Comparison of ENCODE assay signal across 8 cellular contexts in the genomic region with DNA sequence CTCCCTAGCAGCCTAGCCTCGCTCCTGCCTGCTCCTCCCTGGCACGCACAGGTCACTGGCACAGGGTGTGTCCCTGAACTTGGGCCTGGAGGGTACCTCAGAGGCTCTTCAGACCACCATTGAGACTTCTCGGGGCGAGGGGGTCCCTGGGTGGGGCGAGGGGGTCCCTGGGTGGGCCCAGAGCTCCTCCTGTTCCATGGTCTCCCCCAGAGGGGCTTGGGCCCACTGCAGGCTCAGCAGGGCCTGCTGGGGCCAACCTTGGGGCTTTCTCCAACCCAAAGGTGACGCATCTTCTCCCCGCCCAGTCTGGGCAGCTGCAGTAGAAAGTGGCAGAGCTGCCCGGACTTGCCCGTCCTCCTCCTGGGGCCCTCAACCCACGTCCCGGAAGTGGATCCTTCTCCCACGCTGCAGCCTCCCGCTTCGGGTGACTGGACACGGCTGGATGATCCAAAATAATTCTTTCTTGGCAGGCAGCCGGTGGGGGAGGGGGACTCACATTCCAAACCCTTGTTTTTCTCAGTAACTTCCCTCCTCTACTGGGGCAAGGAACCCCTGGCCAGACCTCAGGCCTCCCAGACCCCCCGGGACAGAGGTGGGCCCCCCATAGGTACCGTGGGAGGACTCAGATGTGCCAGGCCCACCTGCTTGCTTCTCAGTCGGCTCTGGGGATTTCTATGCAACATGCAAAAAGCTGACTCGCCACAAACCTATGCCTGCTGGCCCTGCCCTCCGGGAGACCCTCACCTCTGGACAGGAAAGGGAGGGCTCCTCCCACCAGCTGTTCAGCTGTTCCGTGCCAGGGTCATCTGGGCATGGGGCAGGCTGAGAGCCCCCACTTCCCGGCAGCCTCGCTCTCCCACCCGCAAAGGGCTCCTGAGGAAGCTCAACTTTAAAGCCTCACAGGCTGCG. TPM values are rescaled to one million over a fixed set of nuclear protein-coding genes. Genes with fewer than 3 reads are reported as not detected.
A peak's percentile ranks its signal among the peaks of the same experiment; 100 is the strongest.
DNase-seq lines count a peak whose midpoint lies in the region; ATAC-seq, FAIRE-seq and TF ChIP-seq lines count a peak whose summit lies in the region.

No MANE protein-coding gene starts in this region.

- TF ChIP-seq RAD21 in HCT116 (IDR thresholded peaks at IDR 0.05; ENCODE audit: low read depth): no peak
- TF ChIP-seq RAD21 in GM12878 (IDR thresholded peaks at IDR 0.05; ENCODE audit: insufficient read depth, low read depth, low read length): no peak

- peak in 1 of 2 experiments; percentile 43; a peak in 1 of 4 replicates for TF ChIP-seq EP300 in GM12878 (IDR thresholded peaks at IDR 0.05; ENCODE audit: borderline replicate concordance in 1 of 2, control insufficient read depth in 1 of 2, low read depth in 2 of 2, low read length in 2 of 2)

- SMC1A ChIA-PET in GM12878 (lab: Charles Lee; ENCODE audit: uncharacterized antibody, unreplicated experiment): interaction anchor here (0.7 to 4.2 kb wide), 4 partner anchors 13 to 36 kb away, joined by 3 to 21 read pairs (median 4); no protein-coding TSS in a partner anchor

- POLR2A ChIA-PET in HCT116 (lab: Charles Lee): interaction anchor here (0.9 to 1.8 kb wide), 4 partner anchors 10 to 33 kb away, joined by 3 to 5 read pairs (median 4); no protein-coding TSS in a partner anchor
- POLR2A ChIA-PET in GM12878 (lab: Charles Lee): interaction anchor here (0.8 to 3.8 kb wide), 9 partner anchors 8 to 315 kb away, joined by 3 to 22 read pairs (median 3); no protein-coding TSS in a partner anchor

- RAD21 ChIA-PET in HCT116 (lab: Charles Lee; ENCODE audit: low non-redundant PET in 1 of 2, low total read pairs in 2 of 2, uncharacterized antibody in 2 of 2, unreplicated experiment in 2 of 2) (interaction anchor here in 1 of 2 experiments (0.7 to 0.8 kb wide), 2 partner anchors 20 to 22 kb away, joined by 3 read pairs; no protein-coding TSS in a partner anchor), GM12878 (lab: Charles Lee; ENCODE audit: unreplicated experiment) (interaction anchor here (0.5 to 3.8 kb wide), 9 partner anchors 9 to 220 kb away, joined by 3 to 13 read pairs (median 4); a partner anchor contains a TSS)

- no peak for FAIRE-seq in GM12878 (lab: Jason Lieb, UNC)

- CTCF ChIA-PET in HCT116 (lab: Charles Lee): interaction anchor here (0.8 to 1.2 kb wide), 2 partner anchors 13 to 36 kb away, joined by 3 read pairs; no protein-coding TSS in a partner anchor
- CTCF ChIA-PET in GM12878 (lab: Yijun Ruan, JAX): interaction anchor here (1.8 to 4.0 kb wide), 5 partner anchors 11 to 36 kb away, joined by 4 to 17 read pairs (median 14); a partner anchor contains a TSS

- H3K9ac ChIP-seq in HCT116 (ENCODE audit: low read length) (peak overlapping the region; percentile 96), GM12878 (ENCODE audit: control insufficient read depth, insufficient read depth, low read length) (peak overlapping the region; percentile 96)

- in situ Hi-C loops in GM12878 (cut with MboI): no loop called here

- H3K9me2 ChIP-seq in HCT116 (ENCODE audit: insufficient read depth) (no peaks in the 10 kb centered on the region), hepatocyte (replicated peaks; ENCODE audit: insufficient read depth) (no peaks in the 10 kb centered on the region)

- intact Hi-C loops in HCT116 (cut with micrococcal nuclease) (no loop called here), GM12878 (cut with micrococcal nuclease; ENCODE audit: unreplicated experiment) (no loop called here)

- BruUV-seq in HCT116 (replicated peaks; lab: Mats Ljungman, UMichigan) (TSS peak; percentile 97), GM12878 (replicated peaks; lab: Mats Ljungman, UMichigan) (no TSS peak)

- H3K4me3 ChIP-seq in HCT116 (replicated peaks in 1 of 2; ENCODE audit: low read depth in 1 of 2, low read length in 2 of 2) (peak overlapping the region; percentile 70 to 91), GM12878 (peak overlapping the region; percentile 91), hepatocyte (peak overlapping the region; percentile 97)

- TF ChIP-seq CTCF in HCT116 (IDR thresholded peaks at IDR 0.05 in 2 of 3, conservative IDR thresholded peaks at IDR 0.05 in 1 of 3; ENCODE audit: borderline replicate concordance in 1 of 3, insufficient read depth in 1 of 3, low read depth in 2 of 3, low read length in 2 of 3): no peak
- TF ChIP-seq CTCF in GM12878 (IDR thresholded peaks at IDR 0.05 in 2 of 3, conservative IDR thresholded peaks at IDR 0.05 in 1 of 3; ENCODE audit: control insufficient read depth in 2 of 3, extremely low read depth in 1 of 3, insufficient read depth in 1 of 3, low read depth in 3 of 3, low read length in 3 of 3): no peak
- no peak for TF ChIP-seq CTCF in hepatocyte (IDR thresholded peaks at IDR 0.05; ENCODE audit: poor library complexity)

- H3K79me2 ChIP-seq in HCT116 (ENCODE audit: insufficient read depth, low read length): peaks cover 61% of the 10 kb centered on the region
- H3K79me2 ChIP-seq in GM12878 (ENCODE audit: control insufficient read depth, insufficient read depth, low read length): peaks cover 64% of the 10 kb centered on the region
- peaks cover 61% of the 10 kb centered on the region for H3K79me2 ChIP-seq in hepatocyte

- H4K20me1 ChIP-seq in HCT116 (ENCODE audit: insufficient read depth) (no peaks in the 10 kb centered on the region), GM12878 (ENCODE audit: control insufficient read depth, insufficient read depth) (peaks cover 4% of the 10 kb centered on the region; the same call in 1 of the 2 replicates), hepatocyte (ENCODE audit: insufficient read depth, poor library complexity, severe bottlenecking) (peaks cover 33% of the 10 kb centered on the region)

- DNase-seq in D341Med (ENCODE audit: low spot score): peak; percentile 79
- peak; percentile 66 for DNase-seq in HCT116 (ENCODE audit: low read depth, low spot score)
- DNase-seq in NCI-H774 (lab: John Stamatoyannopoulos, UW): peak; percentile 21
- DNase-seq in GM12878 (ENCODE audit: low read depth, low spot score): peak; percentile 36
- DNase-seq in hepatocyte (ENCODE audit: low spot score): peak; percentile 87
- peak; percentile 94 for DNase-seq in renal cortical epithelial cell (ENCODE audit: low read depth)

- TF ChIP-seq POLR2A in HCT116 (IDR thresholded peaks at IDR 0.05; ENCODE audit: borderline replicate concordance, extremely low read depth, insufficient read depth, insufficient read length) (no peak), GM12878 (IDR thresholded peaks at IDR 0.05; ENCODE audit: low read depth, low read length) (peak; percentile 58)

- H3K4me2 ChIP-seq in HCT116 (ENCODE audit: low read length): peak overlapping the region; percentile 98
- peak overlapping the region; percentile 99 for H3K4me2 ChIP-seq in GM12878 (ENCODE audit: control insufficient read depth, insufficient read depth)
- peak overlapping the region; percentile 98 for H3K4me2 ChIP-seq in hepatocyte

- 4% methylated on average over 26 of the region's 26 CpGs for WGBS in GM12878 (ENCODE audit: insufficient coverage, insufficient replicate concordance, low lambda C conversion rate, missing lambda C conversion rate)
- 23% methylated on average over 26 of the region's 26 CpGs for WGBS in hepatocyte (ENCODE audit: low lambda C conversion rate, missing lambda C conversion rate)

- H3K27me3 ChIP-seq in HCT116 (ENCODE audit: insufficient read depth, low read length) (no peaks in the 10 kb centered on the region), GM12878 (replicated peaks in 1 of 2; ENCODE audit: control insufficient read depth in 2 of 2, insufficient read depth in 2 of 2, low read length in 1 of 2) (no peaks in the 10 kb centered on the region), hepatocyte (no peaks in the 10 kb centered on the region)

- H3K27ac ChIP-seq in HCT116 (ENCODE audit: low read depth, low read length) (peak overlapping the region; percentile 99), GM12878 (ENCODE audit: control insufficient read depth, insufficient read depth) (peak overlapping the region; percentile 78), hepatocyte (peak overlapping the region; percentile 98)

- peaks cover 45 to 69% of the 10 kb centered on the region in 2 experiments for H3K4me1 ChIP-seq in HCT116 (ENCODE audit: control insufficient read depth in 1 of 2, insufficient read depth in 2 of 2, low read length in 2 of 2)
- peaks cover 61% of the 10 kb centered on the region for H3K4me1 ChIP-seq in GM12878 (ENCODE audit: control insufficient read depth, insufficient read depth, low read length)
- H3K4me1 ChIP-seq in hepatocyte (ENCODE audit: insufficient read depth): peaks cover 62% of the 10 kb centered on the region

- H2AFZ ChIP-seq in HCT116 (ENCODE audit: low read depth, low read length, poor library complexity, severe bottlenecking) (no peak overlapping the region), GM12878 (ENCODE audit: control insufficient read depth, low read depth, low read length) (no peak overlapping the region), hepatocyte (no peak overlapping the region)

- H3K36me3 ChIP-seq in HCT116 (ENCODE audit: control insufficient read depth in 1 of 2, insufficient read depth in 2 of 2, low read length in 2 of 2) (0 out of 4 replicates have a peak, but pooled peaks cover 0 to 2% of the 10 kb centered on the region in 2 experiments), GM12878 (ENCODE audit: control insufficient read depth in 2 of 2, insufficient read depth in 2 of 2, low read length in 1 of 2) (peaks cover 2% of the 10 kb centered on the region in 2 experiments; a peak in 2 of 4 replicates), hepatocyte (replicated peaks; ENCODE audit: insufficient read depth, low read depth) (no peaks in the 10 kb centered on the region)

- ATAC-seq in HCT116: peak; percentile 70
- peak; percentile 70 for ATAC-seq in GM12878
- ATAC-seq in HG02884 (IDR thresholded peaks at IDR 0.05; ENCODE audit: unreplicated experiment): no peak
- no peak for ATAC-seq in HG02759 (IDR thresholded peaks at IDR 0.05; ENCODE audit: unreplicated experiment)

- H3K9me3 ChIP-seq in HCT116 (ENCODE audit: control insufficient read depth in 1 of 2, insufficient read depth in 1 of 2, low read depth in 1 of 2, low read length in 2 of 2) (no peaks in the 10 kb centered on the region), GM12878 (replicated peaks; ENCODE audit: control insufficient read depth, insufficient read depth, low read length) (no peaks in the 10 kb centered on the region), hepatocyte (ENCODE audit: low read depth) (no peaks in the 10 kb centered on the region)

RNA-seq across cellular contexts. Expression of a gene that starts 1.5 kb away (rescaled TPM):
- total RNA-seq in HCT116 (2021; ENCODE audit: unreplicated experiment): 236 TPM
- polyA plus RNA-seq in HCT116 (2012): 192 and 208 TPM in 2 replicates
- 180 and 204 TPM in 2 replicates for total RNA-seq in GM12878 (2013; cell fraction: nucleolus; rRNA removed)
- 32.6 and 42.0 TPM in 2 replicates for total RNA-seq in GM12878 (2014; rRNA removed)
- total RNA-seq in GM12878 (2014; rRNA removed; fragmentation: Illumina TruSeq; extraction: Trizol): 19.8 and 21.8 TPM in 2 replicates
- total RNA-seq in GM12878 (2021): 133 and 134 TPM in 2 replicates
- 25.4 TPM for polyA plus RNA-seq in GM12878 (2011; ENCODE audit: low read depth)
- 19.9 and 41.8 TPM in 2 replicates for polyA plus RNA-seq in GM12878 (2011; rRNA removed)
- 57.3 and 73.0 TPM in 2 replicates for polyA plus RNA-seq in GM12878 (2011; cell fraction: cytosol; rRNA removed)
- 319 and 335 TPM in 2 replicates for polyA plus RNA-seq in GM12878 (2011; cell fraction: nucleus; rRNA removed)
- polyA plus RNA-seq in GM12878 (2012): 53.9 and 72.5 TPM in 2 replicates
- polyA plus RNA-seq in GM12878 (2014; fragmentation: Illumina TruSeq; extraction: Trizol): 6.3 and 23.5 TPM in 2 replicates
- polyA plus RNA-seq in GM12878 (2014; fragmentation: Nextera tagmentation; extraction: Ambion mirVana): 1 to 10 TPM in 1 of 2 experiments, under 1 TPM in 1; 0.68 to 4.5 TPM
- polyA plus RNA-seq in GM12878 (2014; rRNA removed): 65.4 and 84.9 TPM in 2 replicates
- 10 to 100 TPM; 69.3 to 80.0 TPM for polyA plus RNA-seq in GM12878 (2016; fragmentation: Nextera tagmentation; extraction: Ambion mirVana)
- polyA minus RNA-seq in GM12878 (2011; rRNA and poly(A)+ RNA removed): 52.2 and 84.0 TPM in 2 replicates
- polyA minus RNA-seq in GM12878 (2011; cell fraction: cytosol; rRNA and poly(A)+ RNA removed): 54.8 and 57.2 TPM in 2 replicates
- 57.8 and 74.9 TPM in 2 replicates for polyA minus RNA-seq in GM12878 (2011; cell fraction: nucleus; rRNA and poly(A)+ RNA removed)
- 91.4 and 113 TPM in 2 replicates for total RNA-seq in hepatocyte
- polyA plus RNA-seq in hepatocyte: 147 and 158 TPM in 2 replicates
- 98.8 and 582 TPM in 2 replicates for total RNA-seq in renal cortical epithelial cell

RNA-seq across cellular contexts. Expression of a gene that starts 20.9 kb away (rescaled TPM):
- total RNA-seq in HCT116 (2021; ENCODE audit: unreplicated experiment) (11.0 TPM), GM12878 (2014; rRNA removed) (8.3 and 9.1 TPM in 2 replicates), GM12878 (2014; rRNA removed; fragmentation: Illumina TruSeq; extraction: Trizol) (3.2 and 3.6 TPM in 2 replicates), GM12878 (2021) (11.2 TPM in 2 replicates), hepatocyte (3.1 and 3.3 TPM in 2 replicates), renal cortical epithelial cell (2.4 and 11.9 TPM in 2 replicates)
- polyA plus RNA-seq in HCT116 (2012): 7.8 and 9.1 TPM in 2 replicates
- 8.0 and 8.7 TPM in 2 replicates for total RNA-seq in GM12878 (2013; cell fraction: nucleolus; rRNA removed)
- polyA plus RNA-seq in GM12878 (2011; ENCODE audit: low read depth): 4.0 TPM
- polyA plus RNA-seq in GM12878 (2011; rRNA removed) (1.6 and 2.9 TPM in 2 replicates), GM12878 (2014; fragmentation: Illumina TruSeq; extraction: Trizol) (0.73 and 3.1 TPM in 2 replicates), GM12878 (2014; fragmentation: Nextera tagmentation; extraction: Ambion mirVana) (1 to 10 TPM in 1 of 2 experiments, under 1 TPM in 1; 0.72 to 2.3 TPM), GM12878 (2014; rRNA removed) (11.3 and 13.0 TPM in 2 replicates), GM12878 (2016; fragmentation: Nextera tagmentation; extraction: Ambion mirVana) (10 to 100 TPM in 1 of 2 experiments, 1 to 10 TPM in 1; 8.9 to 10.3 TPM), hepatocyte (8.7 and 9.0 TPM in 2 replicates)
- polyA plus RNA-seq in GM12878 (2011; cell fraction: cytosol; rRNA removed): 5.7 and 6.5 TPM in 2 replicates
- 19.6 and 20.1 TPM in 2 replicates for polyA plus RNA-seq in GM12878 (2011; cell fraction: nucleus; rRNA removed)
- 15.7 and 17.4 TPM in 2 replicates for polyA plus RNA-seq in GM12878 (2012)
- 1.8 and 5.0 TPM in 2 replicates for polyA minus RNA-seq in GM12878 (2011; rRNA and poly(A)+ RNA removed)
- 2.1 TPM in 2 replicates for polyA minus RNA-seq in GM12878 (2011; cell fraction: cytosol; rRNA and poly(A)+ RNA removed)
- 4.0 and 5.3 TPM in 2 replicates for polyA minus RNA-seq in GM12878 (2011; cell fraction: nucleus; rRNA and poly(A)+ RNA removed)

RNA-seq across cellular contexts. Expression of a gene that starts 35.7 kb away (rescaled TPM):
- total RNA-seq in HCT116 (2021; ENCODE audit: unreplicated experiment) (19.3 TPM), GM12878 (2014; rRNA removed) (9.4 and 10.0 TPM in 2 replicates), GM12878 (2014; rRNA removed; fragmentation: Illumina TruSeq; extraction: Trizol) (3.8 and 4.0 TPM in 2 replicates), GM12878 (2021) (10.8 and 12.8 TPM in 2 replicates), hepatocyte (1.4 and 2.3 TPM in 2 replicates), renal cortical epithelial cell (9.9 and 10.2 TPM in 2 replicates)
- polyA plus RNA-seq in HCT116 (2012): 15.7 and 17.2 TPM in 2 replicates
- total RNA-seq in GM12878 (2013; cell fraction: nucleolus; rRNA removed): 5.1 and 5.8 TPM in 2 replicates
- polyA plus RNA-seq in GM12878 (2011; ENCODE audit: low read depth): 2.6 TPM
- polyA plus RNA-seq in GM12878 (2011; rRNA removed) (2.5 and 6.2 TPM in 2 replicates), GM12878 (2014; fragmentation: Illumina TruSeq; extraction: Trizol) (1.4 and 3.7 TPM in 2 replicates), GM12878 (2014; fragmentation: Nextera tagmentation; extraction: Ambion mirVana) (under 1 TPM; 0.05 to 0.16 TPM), GM12878 (2014; rRNA removed) (11.6 and 14.0 TPM in 2 replicates), GM12878 (2016; fragmentation: Nextera tagmentation; extraction: Ambion mirVana) (under 1 TPM; 0.44 to 0.58 TPM), hepatocyte (0.62 and 1.1 TPM in 2 replicates)
- polyA plus RNA-seq in GM12878 (2011; cell fraction: cytosol; rRNA removed): 5.7 and 9.1 TPM in 2 replicates
- 33.9 and 40.9 TPM in 2 replicates for polyA plus RNA-seq in GM12878 (2011; cell fraction: nucleus; rRNA removed)
- polyA plus RNA-seq in GM12878 (2012): 6.6 and 7.4 TPM in 2 replicates
- 3.4 and 6.0 TPM in 2 replicates for polyA minus RNA-seq in GM12878 (2011; rRNA and poly(A)+ RNA removed)
- 2.1 and 3.0 TPM in 2 replicates for polyA minus RNA-seq in GM12878 (2011; cell fraction: cytosol; rRNA and poly(A)+ RNA removed)
- polyA minus RNA-seq in GM12878 (2011; cell fraction: nucleus; rRNA and poly(A)+ RNA removed): 2.9 and 3.2 TPM in 2 replicates

RNA-seq across cellular contexts. Expression of a gene that starts 37.2 kb away (rescaled TPM):
- 61.3 TPM for total RNA-seq in HCT116 (2021; ENCODE audit: unreplicated experiment)
- 52.7 and 53.5 TPM in 2 replicates for polyA plus RNA-seq in HCT116 (2012)
- 44.6 and 52.6 TPM in 2 replicates for total RNA-seq in GM12878 (2013; cell fraction: nucleolus; rRNA removed)
- 47.0 and 52.6 TPM in 2 replicates for total RNA-seq in GM12878 (2014; rRNA removed)
- 22.0 and 24.2 TPM in 2 replicates for total RNA-seq in GM12878 (2014; rRNA removed; fragmentation: Illumina TruSeq; extraction: Trizol)
- total RNA-seq in GM12878 (2021): 49.4 and 49.7 TPM in 2 replicates
- 11.0 TPM for polyA plus RNA-seq in GM12878 (2011; ENCODE audit: low read depth)
- 13.4 and 22.9 TPM in 2 replicates for polyA plus RNA-seq in GM12878 (2011; rRNA removed)
- polyA plus RNA-seq in GM12878 (2011; cell fraction: cytosol; rRNA removed): 23.8 and 35.3 TPM in 2 replicates
- polyA plus RNA-seq in GM12878 (2011; cell fraction: nucleus; rRNA removed): 130 and 174 TPM in 2 replicates
- polyA plus RNA-seq in GM12878 (2012): 23.1 and 25.0 TPM in 2 replicates
- 5.1 and 17.6 TPM in 2 replicates for polyA plus RNA-seq in GM12878 (2014; fragmentation: Illumina TruSeq; extraction: Trizol)
- polyA plus RNA-seq in GM12878 (2014; fragmentation: Nextera tagmentation; extraction: Ambion mirVana): 1 to 10 TPM in 1 of 2 experiments, under 1 TPM in 1; 0.29 to 1.6 TPM
- polyA plus RNA-seq in GM12878 (2014; rRNA removed): 47.8 and 55.8 TPM in 2 replicates
- 10 to 100 TPM; 26.5 to 26.8 TPM for polyA plus RNA-seq in GM12878 (2016; fragmentation: Nextera tagmentation; extraction: Ambion mirVana)
- 22.2 and 35.9 TPM in 2 replicates for polyA minus RNA-seq in GM12878 (2011; rRNA and poly(A)+ RNA removed)
- polyA minus RNA-seq in GM12878 (2011; cell fraction: cytosol; rRNA and poly(A)+ RNA removed): 10.4 and 12.7 TPM in 2 replicates
- 21.9 and 35.7 TPM in 2 replicates for polyA minus RNA-seq in GM12878 (2011; cell fraction: nucleus; rRNA and poly(A)+ RNA removed)
- total RNA-seq in hepatocyte: 43.9 and 57.9 TPM in 2 replicates
- 44.1 and 47.0 TPM in 2 replicates for polyA plus RNA-seq in hepatocyte
- total RNA-seq in renal cortical epithelial cell: 46.2 and 57.3 TPM in 2 replicates

RNA-seq across cellular contexts. Expression of a gene that starts 44.4 kb away (rescaled TPM):
- total RNA-seq in HCT116 (2021; ENCODE audit: unreplicated experiment) (86.7 TPM), GM12878 (2014; rRNA removed) (22.8 and 23.0 TPM in 2 replicates), GM12878 (2014; rRNA removed; fragmentation: Illumina TruSeq; extraction: Trizol) (14.5 and 16.5 TPM in 2 replicates), GM12878 (2021) (34.0 and 38.9 TPM in 2 replicates), hepatocyte (12.5 and 13.8 TPM in 2 replicates), renal cortical epithelial cell (22.0 and 26.0 TPM in 2 replicates)
- polyA plus RNA-seq in HCT116 (2012): 61.5 and 61.8 TPM in 2 replicates
- total RNA-seq in GM12878 (2013; cell fraction: nucleolus; rRNA removed): 54.9 and 65.7 TPM in 2 replicates
- polyA plus RNA-seq in GM12878 (2011; ENCODE audit: low read depth): 6.8 TPM
- polyA plus RNA-seq in GM12878 (2011; rRNA removed) (7.5 and 16.1 TPM in 2 replicates), GM12878 (2014; fragmentation: Illumina TruSeq; extraction: Trizol) (3.6 and 16.1 TPM in 2 replicates), GM12878 (2014; fragmentation: Nextera tagmentation; extraction: Ambion mirVana) (1 to 10 TPM; 1.1 to 3.8 TPM), GM12878 (2014; rRNA removed) (32.0 and 33.2 TPM in 2 replicates), GM12878 (2016; fragmentation: Nextera tagmentation; extraction: Ambion mirVana) (10 to 100 TPM in 1 of 2 experiments, 1 to 10 TPM in 1; 9.5 to 17.1 TPM), hepatocyte (33.8 and 51.4 TPM in 2 replicates)
- 22.6 and 27.5 TPM in 2 replicates for polyA plus RNA-seq in GM12878 (2011; cell fraction: cytosol; rRNA removed)
- polyA plus RNA-seq in GM12878 (2011; cell fraction: nucleus; rRNA removed): 130 and 145 TPM in 2 replicates
- 15.0 and 21.3 TPM in 2 replicates for polyA plus RNA-seq in GM12878 (2012)
- 12.6 and 18.3 TPM in 2 replicates for polyA minus RNA-seq in GM12878 (2011; rRNA and poly(A)+ RNA removed)
- 7.8 and 10.4 TPM in 2 replicates for polyA minus RNA-seq in GM12878 (2011; cell fraction: cytosol; rRNA and poly(A)+ RNA removed)
- polyA minus RNA-seq in GM12878 (2011; cell fraction: nucleus; rRNA and poly(A)+ RNA removed): 25.1 and 35.3 TPM in 2 replicates

Comparison
In these comparisons a context has a peak if more than half of its experiments do, and no peak if none do; other contexts are left out.
1. DNase-seq: peak in every context shown above with its lines; median percentile 94 in renal cortical epithelial cell; 87 in hepatocyte; 79 in D341Med; 66 in HCT116; 36 in GM12878; 21 in NCI-H774.
2. ATAC-seq: peak in HCT116 (single experiment) and GM12878 (single experiment); none in HG02884 (single experiment) and HG02759 (single experiment).
3. Peak in every context shown above with its lines, with median percentiles within 50 percentile points of each other: H3K27ac ChIP-seq, H3K4me2 ChIP-seq and H3K4me3 ChIP-seq.